22 cellular contexts compared by ENCODE assay signal in genomic region chr5:127561254-127561653, GRCh38. TPM values are rescaled to one million over a fixed set of nuclear protein-coding genes. Genes with fewer than 3 reads are reported as not detected.
DNase-seq lines count a peak whose midpoint lies in the region; ATAC-seq, FAIRE-seq and TF ChIP-seq lines count a peak whose summit lies in the region.
"Had no signal": no experiment of that assay in that cellular context is flagged by ENCODE, and none has a peak within 500 bp of the region (broad histone marks: within the 10 kb centered on the region; RNA-seq: fewer than 3 reads in every experiment).

No MANE protein-coding gene starts in this region.

- no peak overlapping the region for H3K4me2 ChIP-seq in mesenchymal stem cell (ENCODE audit: low read length, poor library complexity, severe bottlenecking)

- no peak overlapping the region for H2BK15ac ChIP-seq in mesenchymal stem cell (ENCODE audit: low read depth, poor library complexity, severe bottlenecking)

- no peak overlapping the region for H4K91ac ChIP-seq in mesenchymal stem cell (ENCODE audit: low read length)

- no peak overlapping the region for H3K9ac ChIP-seq in mesenchymal stem cell (ENCODE audit: low read length)

- ATAC-seq in stimulated activated effector memory CD8-positive, alpha-beta T cell treated with anti-CD3 and anti-CD28 coated beads, Interleukin-12 subunit alpha, Interleukin-12 subunit beta, amount 100 ng/mL, for 72 hours = no peak

- H3K4ac ChIP-seq in mesenchymal stem cell (ENCODE audit: low read depth in 1 of 2, low read length in 2 of 2) = no peak overlapping the region

- H2BK120ac ChIP-seq in mesenchymal stem cell (ENCODE audit: low read depth, low read length) = no peak overlapping the region

- peaks cover 6% of the 10 kb centered on the region for H3K36me3 Mint-ChIP-seq in stimulated activated effector memory CD8-positive, alpha-beta T cell treated with anti-CD3 and anti-CD28 coated beads, Interleukin-12 subunit alpha, Interleukin-12 subunit beta, amount 100 ng/mL, for 72 hours
- H3K36me3 Mint-ChIP-seq: activated naive CD4-positive, alpha-beta T cell treated with anti-CD3 and anti-CD28 coated beads, Interleukin-2, amount 10 ng/mL, durations not matched to agents 7 days and 5 days had no signal

- no peak overlapping the region for H3K4me3 Mint-ChIP-seq in stimulated activated effector memory CD8-positive, alpha-beta T cell treated with anti-CD3 and anti-CD28 coated beads, Interleukin-12 subunit alpha, Interleukin-12 subunit beta, amount 100 ng/mL, for 72 hours
- H3K4me3 Mint-ChIP-seq: activated naive CD4-positive, alpha-beta T cell treated with anti-CD3 and anti-CD28 coated beads, Interleukin-2, amount 10 ng/mL, durations not matched to agents 7 days and 5 days; B cell had no signal

- DNase-seq in AG20443 (ENCODE audit: low spot score) (peak; percentile 67), RCC 7860 (ENCODE audit: low spot score) (peak; percentile 35), epithelial cell of proximal tubule (ENCODE audit: low read depth) (peak; percentile 71), mesenchymal stem cell (peak; percentile 65), NCI-H2196 treated with DMSO at 0.1 percent for 48 hours (lab: John Stamatoyannopoulos, UW; ENCODE audit: unreplicated experiment) (no peak), epidermal melanocyte (ENCODE audit: insufficient read length, low spot score) (no peak), coronary artery (ENCODE audit: low spot score) (no peak)
- DNase-seq in stimulated activated effector memory CD8-positive, alpha-beta T cell treated with anti-CD3 and anti-CD28 coated beads, Interleukin-12 subunit alpha, Interleukin-12 subunit beta, amount 100 ng/mL, for 72 hours (ENCODE audit: low spot score in 2 of 2) = no peak
- DNase-seq: activated CD4-positive, alpha-beta T cell treated with anti-CD3 and anti-CD28 coated beads, Interleukin-2, amount 50 U/mL, for 1 hour; activated naive CD4-positive, alpha-beta T cell treated with anti-CD3 and anti-CD28 coated beads, Interleukin-2, amount 10 ng/mL, durations not matched to agents 7 days and 5 days; effector memory CD4-positive, alpha-beta T cell; head of caudate nucleus; MM.1S; NCI-H187 treated with DMSO at 0.1 percent for 48 hours; NCI-H510A treated with DMSO at 0.1 percent for 48 hours; OCI-M1; stimulated activated CD4-positive, alpha-beta T cell treated with anti-CD3 and anti-CD28 coated beads, Interleukin-1b, Interleukin-23, amount 100 ng/mL, for 48 hours had no signal

- H3K9me3 ChIP-seq in mesenchymal stem cell (ENCODE audit: control insufficient read depth, low read length) = no peaks in the 10 kb centered on the region
- H3K9me3 ChIP-seq: right atrium auricular region had no signal

- H3K23ac ChIP-seq in mesenchymal stem cell (ENCODE audit: low read length in 2 of 2) = no peak overlapping the region

- no peak overlapping the region for H2BK5ac ChIP-seq in mesenchymal stem cell (ENCODE audit: low read depth, low read length, poor library complexity, severe bottlenecking)

- H3K4me1 Mint-ChIP-seq in stimulated activated effector memory CD8-positive, alpha-beta T cell treated with anti-CD3 and anti-CD28 coated beads, Interleukin-12 subunit alpha, Interleukin-12 subunit beta, amount 100 ng/mL, for 72 hours = peaks cover 8% of the 10 kb centered on the region
- H3K4me1 Mint-ChIP-seq: activated naive CD4-positive, alpha-beta T cell treated with anti-CD3 and anti-CD28 coated beads, Interleukin-2, amount 10 ng/mL, durations not matched to agents 7 days and 5 days had no signal

- WGBS in mesenchymal stem cell = 100% methylated on average over 1 of the region's 3 CpGs

- no peaks in the 10 kb centered on the region for H3K79me1 ChIP-seq in mesenchymal stem cell (replicated peaks; ENCODE audit: low read length, poor library complexity, severe bottlenecking)

- FAIRE-seq in RCC 7860 (lab: Jason Lieb, UNC) = no peak
- FAIRE-seq: GM18507, HepG2, islet of Langerhans had no signal

- no peak overlapping the region for H3K18ac ChIP-seq in mesenchymal stem cell (ENCODE audit: low read depth in 1 of 2, low read length in 2 of 2)

- H2BK12ac ChIP-seq in mesenchymal stem cell (ENCODE audit: low read length in 2 of 2) = no peak overlapping the region

- H3K4me3 ChIP-seq in epithelial cell of proximal tubule (ENCODE audit: low read depth, low read length) (no peak overlapping the region), mesenchymal stem cell (ENCODE audit: insufficient read depth in 1 of 2, low read depth in 1 of 2, low read length in 2 of 2) (no peak overlapping the region), coronary artery (no peak overlapping the region)
- H3K4me3 ChIP-seq: right atrium auricular region had no signal

- peak overlapping the region; percentile 83 for H3K27ac ChIP-seq in mesenchymal stem cell (ENCODE audit: low read length, poor library complexity, severe bottlenecking)
- H3K27ac ChIP-seq in coronary artery = no peak overlapping the region
- H3K27ac ChIP-seq: right atrium auricular region had no signal

- no peak for TF ChIP-seq CTCF in epithelial cell of proximal tubule (conservative IDR thresholded peaks at IDR 0.05; ENCODE audit: low read depth, low read length)
- no peak for TF ChIP-seq CTCF in coronary artery (IDR thresholded peaks at IDR 0.05)

- H4K8ac ChIP-seq in mesenchymal stem cell (ENCODE audit: low read length) = no peak overlapping the region

- no peak overlapping the region for H2AFZ ChIP-seq in mesenchymal stem cell (ENCODE audit: low read depth, low read length)

- H3K27ac Mint-ChIP-seq in stimulated activated effector memory CD8-positive, alpha-beta T cell treated with anti-CD3 and anti-CD28 coated beads, Interleukin-12 subunit alpha, Interleukin-12 subunit beta, amount 100 ng/mL, for 72 hours = no peak overlapping the region
- H3K27ac Mint-ChIP-seq: activated naive CD4-positive, alpha-beta T cell treated with anti-CD3 and anti-CD28 coated beads, Interleukin-2, amount 10 ng/mL, durations not matched to agents 7 days and 5 days; B cell had no signal

- no peaks in the 10 kb centered on the region for H3K9me3 Mint-ChIP-seq in stimulated activated effector memory CD8-positive, alpha-beta T cell treated with anti-CD3 and anti-CD28 coated beads, Interleukin-12 subunit alpha, Interleukin-12 subunit beta, amount 100 ng/mL, for 72 hours
- H3K9me3 Mint-ChIP-seq: activated naive CD4-positive, alpha-beta T cell treated with anti-CD3 and anti-CD28 coated beads, Interleukin-2, amount 10 ng/mL, durations not matched to agents 7 days and 5 days had no signal

- peaks cover 3% of the 10 kb centered on the region for H3K4me1 ChIP-seq in mesenchymal stem cell (ENCODE audit: control insufficient read depth, insufficient read depth, low read depth, low read length)
- H3K4me1 ChIP-seq: right atrium auricular region had no signal

- H3K27me3 ChIP-seq in mesenchymal stem cell (ENCODE audit: control insufficient read depth in 1 of 2, insufficient read depth in 1 of 2, low read length in 2 of 2) = no peaks in the 10 kb centered on the region
- H3K27me3 ChIP-seq: right atrium auricular region had no signal

- H3K14ac ChIP-seq in mesenchymal stem cell (ENCODE audit: low read length in 2 of 2) = no peak overlapping the region

- H3K36me3 ChIP-seq in mesenchymal stem cell (ENCODE audit: control insufficient read depth in 1 of 2, insufficient read depth in 2 of 2, low read depth in 1 of 2, low read length in 2 of 2) = peaks cover 0 to 11% of the 10 kb centered on the region in 2 experiments
- H3K36me3 ChIP-seq: right atrium auricular region had no signal

- H2AK5ac ChIP-seq in mesenchymal stem cell (ENCODE audit: low read length, severe bottlenecking) = no peak overlapping the region

RNA-seq across cellular contexts. Expression of gene PRRC1, which starts 43.8 kb away (rescaled TPM):
- 33.3 and 44.0 TPM in 2 replicates for total RNA-seq in epithelial cell of proximal tubule
- 101 TPM for polyA plus RNA-seq in mesenchymal stem cell (2013, experiment 1 of 2)
- 97.5 TPM for polyA plus RNA-seq in mesenchymal stem cell (2013, experiment 2 of 2)

Comparison
In these comparisons a context has a peak if more than half of its experiments do, and no peak if none do; other contexts are left out.
1. DNase-seq: peak in AG20443 (single experiment), RCC 7860 (single experiment), epithelial cell of proximal tubule (single experiment) and mesenchymal stem cell (single experiment); none in NCI-H2196 treated with DMSO at 0.1 percent for 48 hours (single experiment), epidermal melanocyte (single experiment), coronary artery (single experiment) and stimulated activated effector memory CD8-positive, alpha-beta T cell treated with anti-CD3 and anti-CD28 coated beads, Interleukin-12 subunit alpha, Interleukin-12 subunit beta, amount 100 ng/mL, for 72 hours (0 of 2).